In genomic region chr6:28880894-28881780, GRCh38 we compare ENCODE assay signal across 1 cellular context.
TF ChIP-seq lines count a peak whose summit lies in the region.

No MANE protein-coding gene starts in this region.

TF ChIP-seq in HepG2, 621 proteins besides CTCF, POLR2A, EP300 and RAD21 (continued from another document and continues in another):
- TF ChIP-seq, protein P1, sequence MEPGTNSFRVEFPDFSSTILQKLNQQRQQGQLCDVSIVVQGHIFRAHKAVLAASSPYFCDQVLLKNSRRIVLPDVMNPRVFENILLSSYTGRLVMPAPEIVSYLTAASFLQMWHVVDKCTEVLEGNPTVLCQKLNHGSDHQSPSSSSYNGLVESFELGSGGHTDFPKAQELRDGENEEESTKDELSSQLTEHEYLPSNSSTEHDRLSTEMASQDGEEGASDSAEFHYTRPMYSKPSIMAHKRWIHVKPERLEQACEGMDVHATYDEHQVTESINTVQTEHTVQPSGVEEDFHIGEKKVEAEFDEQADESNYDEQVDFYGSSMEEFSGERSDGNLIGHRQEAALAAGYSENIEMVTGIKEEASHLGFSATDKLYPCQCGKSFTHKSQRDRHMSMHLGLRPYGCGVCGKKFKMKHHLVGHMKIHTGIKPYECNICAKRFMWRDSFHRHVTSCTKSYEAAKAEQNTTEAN (CRISPR knock-in tag; conservative IDR thresholded peaks at IDR 0.05): no peak
- TF ChIP-seq HES4 (CRISPR knock-in tag; IDR thresholded peaks at IDR 0.05; ENCODE audit: borderline replicate concordance): no peak
- TF ChIP-seq PHF21A (CRISPR knock-in tag; IDR thresholded peaks at IDR 0.05): peak; percentile 50; the same call in 1 of the 2 replicates
- peak; percentile 74 for TF ChIP-seq MIER2 (CRISPR knock-in tag; IDR thresholded peaks at IDR 0.05)
- no peak for TF ChIP-seq ZNF503 (CRISPR knock-in tag; IDR thresholded peaks at IDR 0.05)
- TF ChIP-seq KLF6 (CRISPR knock-in tag; IDR thresholded peaks at IDR 0.05): peak; percentile 77; the same call in 1 of the 2 replicates
- TF ChIP-seq ZNF317 (CRISPR knock-in tag; IDR thresholded peaks at IDR 0.05): no peak
- no peak for TF ChIP-seq ZNF572 (CRISPR knock-in tag; IDR thresholded peaks at IDR 0.05)
- peak; percentile 65 for TF ChIP-seq TEAD3 (CRISPR knock-in tag; optimal IDR thresholded peaks at IDR 0.05; ENCODE audit: borderline replicate concordance)
- peak; percentile 84 for TF ChIP-seq ZKSCAN8 (CRISPR knock-in tag; IDR thresholded peaks at IDR 0.05; ENCODE audit: borderline replicate concordance)
- TF ChIP-seq ELF4 (CRISPR knock-in tag; IDR thresholded peaks at IDR 0.05; ENCODE audit: borderline replicate concordance): 0 out of 2 replicates have a peak, but pooled peaks have one; percentile 40
- TF ChIP-seq KAT8 (CRISPR knock-in tag; IDR thresholded peaks at IDR 0.05): peak; percentile 75
- TF ChIP-seq NAIF1 (CRISPR knock-in tag; IDR thresholded peaks at IDR 0.05; ENCODE audit: borderline replicate concordance): no peak
- TF ChIP-seq FOXO1 (CRISPR knock-in tag; IDR thresholded peaks at IDR 0.05): peak; percentile 44; the same call in 1 of the 2 replicates
- TF ChIP-seq ZBTB46 (CRISPR knock-in tag; IDR thresholded peaks at IDR 0.05; ENCODE audit: borderline replicate concordance): no peak
- TF ChIP-seq MTA1 (CRISPR knock-in tag; IDR thresholded peaks at IDR 0.05; ENCODE audit: borderline replicate concordance): no peak
- TF ChIP-seq FOSL1 (CRISPR knock-in tag; IDR thresholded peaks at IDR 0.05; ENCODE audit: borderline replicate concordance): no peak
- TF ChIP-seq RFXANK (CRISPR knock-in tag; IDR thresholded peaks at IDR 0.05): no peak
- TF ChIP-seq DNMT1 (CRISPR knock-in tag; IDR thresholded peaks at IDR 0.05): no peak
- no peak for TF ChIP-seq ZBTB14 (CRISPR knock-in tag; IDR thresholded peaks at IDR 0.05)
- TF ChIP-seq MYNN (CRISPR knock-in tag; IDR thresholded peaks at IDR 0.05; ENCODE audit: low read depth): no peak
- no peak for TF ChIP-seq ZNF207 (IDR thresholded peaks at IDR 0.05; ENCODE audit: borderline replicate concordance)
- no peak for TF ChIP-seq ZNF766 (CRISPR knock-in tag; IDR thresholded peaks at IDR 0.05; ENCODE audit: borderline replicate concordance)
- TF ChIP-seq SP4 (CRISPR knock-in tag; IDR thresholded peaks at IDR 0.05): 0 out of 2 replicates have a peak, but pooled peaks have one; percentile 51
- TF ChIP-seq GATAD2A (CRISPR knock-in tag; IDR thresholded peaks at IDR 0.05): peak; percentile 82
- TF ChIP-seq, protein P2, sequence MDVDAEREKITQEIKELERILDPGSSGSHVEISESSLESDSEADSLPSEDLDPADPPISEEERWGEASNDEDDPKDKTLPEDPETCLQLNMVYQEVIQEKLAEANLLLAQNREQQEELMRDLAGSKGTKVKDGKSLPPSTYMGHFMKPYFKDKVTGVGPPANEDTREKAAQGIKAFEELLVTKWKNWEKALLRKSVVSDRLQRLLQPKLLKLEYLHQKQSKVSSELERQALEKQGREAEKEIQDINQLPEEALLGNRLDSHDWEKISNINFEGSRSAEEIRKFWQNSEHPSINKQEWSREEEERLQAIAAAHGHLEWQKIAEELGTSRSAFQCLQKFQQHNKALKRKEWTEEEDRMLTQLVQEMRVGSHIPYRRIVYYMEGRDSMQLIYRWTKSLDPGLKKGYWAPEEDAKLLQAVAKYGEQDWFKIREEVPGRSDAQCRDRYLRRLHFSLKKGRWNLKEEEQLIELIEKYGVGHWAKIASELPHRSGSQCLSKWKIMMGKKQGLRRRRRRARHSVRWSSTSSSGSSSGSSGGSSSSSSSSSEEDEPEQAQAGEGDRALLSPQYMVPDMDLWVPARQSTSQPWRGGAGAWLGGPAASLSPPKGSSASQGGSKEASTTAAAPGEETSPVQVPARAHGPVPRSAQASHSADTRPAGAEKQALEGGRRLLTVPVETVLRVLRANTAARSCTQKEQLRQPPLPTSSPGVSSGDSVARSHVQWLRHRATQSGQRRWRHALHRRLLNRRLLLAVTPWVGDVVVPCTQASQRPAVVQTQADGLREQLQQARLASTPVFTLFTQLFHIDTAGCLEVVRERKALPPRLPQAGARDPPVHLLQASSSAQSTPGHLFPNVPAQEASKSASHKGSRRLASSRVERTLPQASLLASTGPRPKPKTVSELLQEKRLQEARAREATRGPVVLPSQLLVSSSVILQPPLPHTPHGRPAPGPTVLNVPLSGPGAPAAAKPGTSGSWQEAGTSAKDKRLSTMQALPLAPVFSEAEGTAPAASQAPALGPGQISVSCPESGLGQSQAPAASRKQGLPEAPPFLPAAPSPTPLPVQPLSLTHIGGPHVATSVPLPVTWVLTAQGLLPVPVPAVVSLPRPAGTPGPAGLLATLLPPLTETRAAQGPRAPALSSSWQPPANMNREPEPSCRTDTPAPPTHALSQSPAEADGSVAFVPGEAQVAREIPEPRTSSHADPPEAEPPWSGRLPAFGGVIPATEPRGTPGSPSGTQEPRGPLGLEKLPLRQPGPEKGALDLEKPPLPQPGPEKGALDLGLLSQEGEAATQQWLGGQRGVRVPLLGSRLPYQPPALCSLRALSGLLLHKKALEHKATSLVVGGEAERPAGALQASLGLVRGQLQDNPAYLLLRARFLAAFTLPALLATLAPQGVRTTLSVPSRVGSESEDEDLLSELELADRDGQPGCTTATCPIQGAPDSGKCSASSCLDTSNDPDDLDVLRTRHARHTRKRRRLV (CRISPR knock-in tag; IDR thresholded peaks at IDR 0.05): no peak
- TF ChIP-seq ZNF354B (CRISPR knock-in tag; IDR thresholded peaks at IDR 0.05): no peak
- TF ChIP-seq ZNF343 (CRISPR knock-in tag; IDR thresholded peaks at IDR 0.05): no peak
- no peak for TF ChIP-seq MXD3 (CRISPR knock-in tag; IDR thresholded peaks at IDR 0.05)
- peak; percentile 77; the same call in 1 of the 2 replicates for TF ChIP-seq YEATS2 (CRISPR knock-in tag; IDR thresholded peaks at IDR 0.05; ENCODE audit: borderline replicate concordance)
- TF ChIP-seq NCOA5 (CRISPR knock-in tag; IDR thresholded peaks at IDR 0.05): no peak
- no peak for TF ChIP-seq KLF13 (CRISPR knock-in tag; IDR thresholded peaks at IDR 0.05)
- no peak for TF ChIP-seq HNRNPUL1 (IDR thresholded peaks at IDR 0.05; ENCODE audit: low read depth, low read length)
- peak; percentile 75 for TF ChIP-seq SALL1 (CRISPR knock-in tag; IDR thresholded peaks at IDR 0.05)
- TF ChIP-seq ZNF713 (CRISPR knock-in tag; IDR thresholded peaks at IDR 0.05): no peak
- no peak for TF ChIP-seq ZNF660 (CRISPR knock-in tag; IDR thresholded peaks at IDR 0.05; ENCODE audit: borderline replicate concordance, low read depth)
- peak; percentile 70; the same call in 1 of the 2 replicates for TF ChIP-seq ZNF580 (CRISPR knock-in tag; IDR thresholded peaks at IDR 0.05; ENCODE audit: borderline replicate concordance, low read depth)
- no peak for TF ChIP-seq TBX3 (IDR thresholded peaks at IDR 0.05; ENCODE audit: borderline replicate concordance)
- TF ChIP-seq MLLT10 (CRISPR knock-in tag; IDR thresholded peaks at IDR 0.05): no peak
- TF ChIP-seq AKNA (CRISPR knock-in tag; IDR thresholded peaks at IDR 0.05; ENCODE audit: borderline replicate concordance): no peak
- TF ChIP-seq, protein P3, sequence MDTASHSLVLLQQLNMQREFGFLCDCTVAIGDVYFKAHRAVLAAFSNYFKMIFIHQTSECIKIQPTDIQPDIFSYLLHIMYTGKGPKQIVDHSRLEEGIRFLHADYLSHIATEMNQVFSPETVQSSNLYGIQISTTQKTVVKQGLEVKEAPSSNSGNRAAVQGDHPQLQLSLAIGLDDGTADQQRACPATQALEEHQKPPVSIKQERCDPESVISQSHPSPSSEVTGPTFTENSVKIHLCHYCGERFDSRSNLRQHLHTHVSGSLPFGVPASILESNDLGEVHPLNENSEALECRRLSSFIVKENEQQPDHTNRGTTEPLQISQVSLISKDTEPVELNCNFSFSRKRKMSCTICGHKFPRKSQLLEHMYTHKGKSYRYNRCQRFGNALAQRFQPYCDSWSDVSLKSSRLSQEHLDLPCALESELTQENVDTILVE (CRISPR knock-in tag; IDR thresholded peaks at IDR 0.05): peak; percentile 75; the same call in 1 of the 2 replicates
- no peak for TF ChIP-seq POLR2G (IDR thresholded peaks at IDR 0.05; ENCODE audit: low read depth, low read length)
- no peak for TF ChIP-seq ZNF670 (CRISPR knock-in tag; IDR thresholded peaks at IDR 0.05; ENCODE audit: borderline replicate concordance)
- TF ChIP-seq ZSCAN25 (CRISPR knock-in tag; IDR thresholded peaks at IDR 0.05): no peak; the same call in 1 of the 2 replicates
- TF ChIP-seq ZNF598 (CRISPR knock-in tag; IDR thresholded peaks at IDR 0.05; ENCODE audit: borderline replicate concordance): no peak
- TF ChIP-seq SAFB2 (CRISPR knock-in tag; IDR thresholded peaks at IDR 0.05; ENCODE audit: borderline replicate concordance, low read depth): no peak
